In genomic region chr7:152434511-152435383, GRCh38 we compare ENCODE assay signal across 8 cellular contexts. TPM values are rescaled to one million over a fixed set of nuclear protein-coding genes. Genes with fewer than 3 reads are reported as not detected.
DNase-seq lines count a peak whose midpoint lies in the region; ATAC-seq and TF ChIP-seq lines count a peak whose summit lies in the region.
"Not testable (repeated sequence)": the region's sequence is repeated elsewhere in the genome, so short reads cannot be mapped to it uniquely, and the experiment has no call there.

No MANE protein-coding gene starts in this region.

- not testable (repeated sequence) for TF ChIP-seq CTCF in C4-2B (conservative IDR thresholded peaks at IDR 0.05); fibroblast of villous mesenchyme (IDR thresholded peaks at IDR 0.05; ENCODE audit: insufficient read depth, low read depth, low read length)

- H3K36me3 ChIP-seq in mucosa of stomach (ENCODE audit: control insufficient read depth, insufficient read depth, low read length) = not testable (repeated sequence)

- peaks cover 16 to 21% (median 18%) of the 10 kb centered on the region in 3 donors for H3K4me1 Mint-ChIP-seq in IgD-negative memory B cell
- peaks cover 28% of the 10 kb centered on the region for H3K4me1 Mint-ChIP-seq in T-helper 1 cell treated with Interleukin-12 subunit alpha and Interleukin-12 subunit beta and Interleukin-4 antibody, amounts not matched to agents 30 μg/mL and 1 μg/mL, for 36 hours (ENCODE audit: low read depth)
- H3K4me1 Mint-ChIP-seq in activated naive CD8-positive, alpha-beta T cell (ENCODE audit: low read depth) = peaks cover 45% of the 10 kb centered on the region

- peak overlapping the region; percentile 20 to 97 (median 87) for H3K27ac Mint-ChIP-seq in IgD-negative memory B cell
- peak overlapping the region; percentile 90 for H3K27ac Mint-ChIP-seq in T-helper 1 cell treated with Interleukin-12 subunit alpha and Interleukin-12 subunit beta and Interleukin-4 antibody, amounts not matched to agents 30 μg/mL and 1 μg/mL, for 36 hours
- H3K27ac Mint-ChIP-seq in activated naive CD8-positive, alpha-beta T cell = peak overlapping the region; percentile 76

- H3K4me3 ChIP-seq in fibroblast of villous mesenchyme (ENCODE audit: low read depth, low read length) = peak overlapping the region; percentile 75
- peak overlapping the region; percentile 57 for H3K4me3 ChIP-seq in mucosa of stomach (ENCODE audit: low read length)

- ATAC-seq in GM21447 (IDR thresholded peaks at IDR 0.05; ENCODE audit: unreplicated experiment) = peak; percentile 25

- peak overlapping the region; percentile 82 to 95 (median 88) for H3K4me3 Mint-ChIP-seq in IgD-negative memory B cell
- peak overlapping the region; percentile 85 for H3K4me3 Mint-ChIP-seq in T-helper 1 cell treated with Interleukin-12 subunit alpha and Interleukin-12 subunit beta and Interleukin-4 antibody, amounts not matched to agents 30 μg/mL and 1 μg/mL, for 36 hours
- H3K4me3 Mint-ChIP-seq in activated naive CD8-positive, alpha-beta T cell = peak overlapping the region; percentile 92

- peak; percentile 48 for DNase-seq in fibroblast of villous mesenchyme (ENCODE audit: low read depth)
- peak; percentile 4 for DNase-seq in stimulated activated CD8-positive, alpha-beta memory T cell treated with anti-CD3 and anti-CD28 coated beads, Interleukin-12 subunit alpha, Interleukin-12 subunit beta, amount 100 ng/mL, for 1 hour (ENCODE audit: low read depth)

- peak overlapping the region; percentile 70 for H3K9ac ChIP-seq in mucosa of stomach (ENCODE audit: low read length)

- H3K9me3 Mint-ChIP-seq in IgD-negative memory B cell; T-helper 1 cell treated with Interleukin-12 subunit alpha and Interleukin-12 subunit beta and Interleukin-4 antibody, amounts not matched to agents 30 μg/mL and 1 μg/mL, for 36 hours; activated naive CD8-positive, alpha-beta T cell (ENCODE audit: low read depth): not testable (repeated sequence)

- H3K27me3 ChIP-seq in mucosa of stomach (ENCODE audit: control insufficient read depth, insufficient read depth, low read length) = not testable (repeated sequence)

- peak overlapping the region; percentile 88 for H3K27ac ChIP-seq in C4-2B

- not testable (repeated sequence) for H3K4me1 ChIP-seq in mucosa of stomach (ENCODE audit: control insufficient read depth, insufficient read depth, low read length)

- H3K9me3 ChIP-seq in mucosa of stomach (ENCODE audit: control insufficient read depth, low read length) = not testable (repeated sequence)

- not testable (repeated sequence) for H3K27me3 Mint-ChIP-seq in IgD-negative memory B cell; T-helper 1 cell treated with Interleukin-12 subunit alpha and Interleukin-12 subunit beta and Interleukin-4 antibody, amounts not matched to agents 30 μg/mL and 1 μg/mL, for 36 hours (ENCODE audit: low read depth); activated naive CD8-positive, alpha-beta T cell

- not testable (repeated sequence) for H3K36me3 Mint-ChIP-seq in IgD-negative memory B cell; T-helper 1 cell treated with Interleukin-12 subunit alpha and Interleukin-12 subunit beta and Interleukin-4 antibody, amounts not matched to agents 30 μg/mL and 1 μg/mL, for 36 hours (ENCODE audit: low read depth); activated naive CD8-positive, alpha-beta T cell

RNA-seq across cellular contexts. Expression of gene KMT2C, which starts 1.1 kb away (rescaled TPM):
- 23.7 TPM for polyA plus RNA-seq in IgD-negative memory B cell
- 34.8 and 39.7 TPM in 2 replicates for total RNA-seq in fibroblast of villous mesenchyme

Comparison
In these comparisons a context has a peak if more than half of its experiments do, and no peak if none do; other contexts are left out.
1. Peak in every context shown above with its lines: DNase-seq, ATAC-seq, H3K4me3 ChIP-seq and H3K27ac ChIP-seq.